Comparison of ENCODE assay signal across 10 cellular contexts in the genomic region with DNA sequence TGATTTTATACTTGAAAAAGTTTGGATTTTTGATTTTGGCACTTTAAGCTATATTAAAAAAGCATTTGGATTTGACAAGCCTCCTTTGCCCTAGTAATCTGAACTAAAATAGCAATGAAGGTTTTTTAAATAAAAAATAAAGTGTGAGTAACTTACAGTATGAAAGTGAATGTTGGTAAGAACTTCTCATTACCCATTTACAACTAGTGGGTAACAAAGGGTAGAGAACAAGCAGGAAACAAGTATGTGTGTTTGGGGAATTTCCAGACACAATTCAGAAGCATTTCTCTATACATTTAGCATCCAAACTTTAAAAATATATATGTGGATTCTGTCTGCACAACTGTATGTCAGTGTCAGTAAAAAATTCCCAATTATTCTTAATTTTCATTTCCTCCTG. TPM values are rescaled to one million over a fixed set of nuclear protein-coding genes. Genes with fewer than 3 reads are reported as not detected.
DNase-seq lines count a peak whose midpoint lies in the region; ATAC-seq, FAIRE-seq and TF ChIP-seq lines count a peak whose summit lies in the region.
"Had no signal": no experiment of that assay in that cellular context is flagged by ENCODE, and none has a peak within 500 bp of the region (broad histone marks: within the 10 kb centered on the region; RNA-seq: fewer than 3 reads in every experiment).

No MANE protein-coding gene starts in this region.

- CTCF ChIA-PET in Caco-2 (lab: Charles Lee), result no interaction called here

- H3K9me3 Mint-ChIP-seq in Caco-2 (ENCODE audit: unreplicated experiment), result no peaks in the 10 kb centered on the region

- H3K4me3 Mint-ChIP-seq in Caco-2 (ENCODE audit: unreplicated experiment), result no peak overlapping the region

- H3K9me3 ChIP-seq in HUES64 (ENCODE audit: insufficient read depth, low read depth, low read length) (no peaks in the 10 kb centered on the region), neuron (ENCODE audit: low read length) (no peaks in the 10 kb centered on the region), Caco-2 (no peaks in the 10 kb centered on the region), sigmoid colon (no peaks in the 10 kb centered on the region)

- H3K27ac ChIP-seq in HUES64 (ENCODE audit: low read depth, low read length), result 0 out of 2 replicates have a peak overlapping the region, but pooled peaks have one; percentile 46
- no peak overlapping the region for H3K27ac ChIP-seq in coronary artery
- H3K27ac ChIP-seq in sigmoid colon, result no peak overlapping the region
- H3K27ac ChIP-seq: VCaP had no signal

- no peaks in the 10 kb centered on the region for H3K36me3 Mint-ChIP-seq in Caco-2 (ENCODE audit: insufficient read depth, unreplicated experiment)

- no peak overlapping the region for H3K27ac Mint-ChIP-seq in Caco-2 (ENCODE audit: unreplicated experiment)

- peaks cover 52% of the 10 kb centered on the region for H3K4me1 ChIP-seq in HUES64 (ENCODE audit: insufficient read depth, low read length)
- peaks cover 32% of the 10 kb centered on the region for H3K4me1 ChIP-seq in neuron (ENCODE audit: insufficient read depth, low read length)
- peaks cover 16% of the 10 kb centered on the region; the same call in 1 of the 2 replicates for H3K4me1 ChIP-seq in Caco-2
- peaks cover 0 to 83% (median 54%) of the 10 kb centered on the region in 4 donors for H3K4me1 ChIP-seq in sigmoid colon

- no peaks in the 10 kb centered on the region for H3K4me1 Mint-ChIP-seq in Caco-2 (ENCODE audit: low read depth, unreplicated experiment)

- H3K9ac ChIP-seq in HUES64 (ENCODE audit: low read depth, low read length), result peak overlapping the region; percentile 23; the same call in 1 of the 2 replicates

- no peak for TF ChIP-seq CTCF in coronary artery (IDR thresholded peaks at IDR 0.05)
- no peak for TF ChIP-seq CTCF in Caco-2 (IDR thresholded peaks at IDR 0.05; ENCODE audit: insufficient read depth in 1 of 2, low read depth in 1 of 2, low read length in 1 of 2, severe bottlenecking in 1 of 2, unreplicated experiment in 1 of 2)
- TF ChIP-seq CTCF in sigmoid colon (IDR thresholded peaks at IDR 0.05), result no peak

- DNase-seq in GM18507 (ENCODE audit: extremely low spot score, insufficient read length, low read depth) (no peak), coronary artery (ENCODE audit: low spot score) (no peak), Caco-2 (no peak), sigmoid colon (no peak)
- DNase-seq: effector CD4-positive, alpha-beta T cell; NCI-H2227 treated with DMSO at 0.1 percent for 48 hours had no signal

- intact Hi-C loops in Caco-2 (cut with micrococcal nuclease; ENCODE audit: unreplicated experiment) (no loop called here), sigmoid colon (cut with DNase I) (loop anchor here (5.0 kb wide), 1 partner anchor 321 kb away; a partner anchor contains a TSS)

- TF ChIP-seq POLR2A in sigmoid colon (IDR thresholded peaks at IDR 0.05), result no peak

- H3K36me3 ChIP-seq in HUES64 (ENCODE audit: insufficient read depth, low read length) (no peaks in the 10 kb centered on the region), neuron (ENCODE audit: insufficient read depth, low read length) (no peaks in the 10 kb centered on the region), Caco-2 (ENCODE audit: control insufficient read depth, insufficient read depth, low read length) (no peaks in the 10 kb centered on the region), sigmoid colon (no peaks in the 10 kb centered on the region)

- no TSS peak for BruUV-seq in Caco-2 (replicated peaks; lab: Mats Ljungman, UMichigan)

- no peak for TF ChIP-seq EP300 in sigmoid colon (IDR thresholded peaks at IDR 0.05)

- no peak for ATAC-seq in HG02970 (IDR thresholded peaks at IDR 0.05; ENCODE audit: low FRiP score, unreplicated experiment)

- no peaks in the 10 kb centered on the region for H3K27me3 Mint-ChIP-seq in Caco-2 (ENCODE audit: insufficient read depth, unreplicated experiment)

- no peak overlapping the region for H2AFZ ChIP-seq in neuron (ENCODE audit: low read depth, low read length)

- POLR2A ChIA-PET in Caco-2 (lab: Charles Lee), result no interaction called here

- peak overlapping the region; percentile 94 for H3K4me3 ChIP-seq in HUES64 (ENCODE audit: low read length)
- H3K4me3 ChIP-seq in coronary artery, result peak overlapping the region; percentile 31
- peak overlapping the region; percentile 30 for H3K4me3 ChIP-seq in neuron (ENCODE audit: low read length)
- no peak overlapping the region for H3K4me3 ChIP-seq in Caco-2 (ENCODE audit: low read depth, low read length)
- peak overlapping the region in 1 of 4 donors; percentile 93 for H3K4me3 ChIP-seq in sigmoid colon

- H3K27me3 ChIP-seq in HUES64 (ENCODE audit: insufficient read depth, low read length), result no peaks in the 10 kb centered on the region
- no peaks in the 10 kb centered on the region for H3K27me3 ChIP-seq in neuron (ENCODE audit: insufficient read depth, low read length)
- H3K27me3 ChIP-seq in Caco-2 (replicated peaks; ENCODE audit: control insufficient read depth, insufficient read depth, low read length), result no peaks in the 10 kb centered on the region
- H3K27me3 ChIP-seq in sigmoid colon, result no peaks in the 10 kb centered on the region

- FAIRE-seq in GM18507 (lab: Jason Lieb, UNC), result peak; percentile 71

RNA-seq across cellular contexts. Expression of a gene that starts 2.9 kb away (rescaled TPM):
- polyA plus RNA-seq in HUES64 (2013, experiment 1 of 2), result 42.0 TPM
- polyA plus RNA-seq in HUES64 (2013, experiment 2 of 2), result 47.5 TPM
- total RNA-seq in Caco-2 (2022), result 55.8 and 58.9 TPM in 2 replicates
- total RNA-seq in sigmoid colon, result 10 to 100 TPM; 69.5 to 95.6 (median 92.6) TPM
- polyA plus RNA-seq in sigmoid colon, result 10 to 100 TPM; 10.8 to 45.4 (median 16.6) TPM

RNA-seq across cellular contexts. Expression of a gene that starts 38.0 kb away (rescaled TPM):
- 230 TPM for polyA plus RNA-seq in HUES64 (2013, experiment 1 of 2)
- 208 TPM for polyA plus RNA-seq in HUES64 (2013, experiment 2 of 2)
- total RNA-seq in Caco-2 (2022) (381 and 385 TPM in 2 replicates), sigmoid colon (1,000 to 10,000 TPM in 1 of 4 donors, 100 to 1,000 TPM in 3; 419 to 3,086 (median 644) TPM)
- 1,000 to 10,000 TPM in 2 of 3 donors, 100 to 1,000 TPM in 1; 948 to 2,470 (median 1,191) TPM for polyA plus RNA-seq in sigmoid colon
